In genomic region chr10:92354587-92354986, GRCh38 we compare ENCODE assay signal across 26 cellular contexts.
DNase-seq lines count a peak whose midpoint lies in the region; ATAC-seq, FAIRE-seq and TF ChIP-seq lines count a peak whose summit lies in the region.
"Had no signal": no experiment of that assay in that cellular context is flagged by ENCODE, and none has a peak within 500 bp of the region (broad histone marks: within the 10 kb centered on the region; RNA-seq: fewer than 3 reads in every experiment).

No MANE protein-coding gene starts in this region.

- no peaks in the 10 kb centered on the region; the same call in 2 of the 3 replicates for H3K9me3 Mint-ChIP-seq in GM23338
- H3K9me3 Mint-ChIP-seq in neural progenitor cell, result peaks cover 6% of the 10 kb centered on the region

- H3K4me2 ChIP-seq in GM23338 (peak overlapping the region; percentile 20), H1 (ENCODE audit: insufficient read depth in 1 of 2, low read depth in 2 of 2, low read length in 2 of 2) (peak overlapping the region in 1 of 2 experiments; percentile 24; a peak in 1 of 4 replicates), neural progenitor cell (peak overlapping the region; percentile 0)
- H3K4me2 ChIP-seq: PC-9 had no signal

- H3K4me3 Mint-ChIP-seq in GM23338 (no peak overlapping the region), neural progenitor cell (no peak overlapping the region)
- H3K4me3 Mint-ChIP-seq: B cell had no signal

- no peak overlapping the region for H2AK5ac ChIP-seq in H1 (ENCODE audit: low read depth, low read length)

- no peak overlapping the region for H2AFZ ChIP-seq in GM23338
- no peak overlapping the region for H2AFZ ChIP-seq in H1 (ENCODE audit: low read length)
- H2AFZ ChIP-seq in neural progenitor cell (replicated peaks), result no peak overlapping the region
- H2AFZ ChIP-seq: GM23248, PC-9 had no signal

- no peak overlapping the region for H3K14ac ChIP-seq in H1 (ENCODE audit: insufficient read length)

- TF ChIP-seq POLR2A in H1 (IDR thresholded peaks at IDR 0.05; ENCODE audit: control extremely low read depth in 1 of 2, low read depth in 2 of 2, low read length in 2 of 2), result peak in 1 of 2 experiments; percentile 23; a peak in 1 of 3 replicates

- H4K8ac ChIP-seq in H1 (ENCODE audit: extremely low read depth, insufficient read depth, low read length), result no peak overlapping the region

- H3K79me2 ChIP-seq in GM23338 (replicated peaks; ENCODE audit: insufficient read depth) (no peaks in the 10 kb centered on the region), H1 (ENCODE audit: control insufficient read depth in 1 of 2, insufficient read depth in 2 of 2, low read length in 2 of 2) (no peaks in the 10 kb centered on the region), neural progenitor cell (ENCODE audit: low read depth) (no peaks in the 10 kb centered on the region)

- no peak overlapping the region for H3K18ac ChIP-seq in H1 (ENCODE audit: extremely low read depth, low read length)

- H2BK20ac ChIP-seq in H1 (ENCODE audit: low read length), result no peak overlapping the region

- H3K9me3 ChIP-seq in HUES48 (ENCODE audit: control insufficient read depth, insufficient read depth, low read length) (no peaks in the 10 kb centered on the region), H1 (ENCODE audit: insufficient read depth in 2 of 2, low read depth in 1 of 2, low read length in 1 of 2) (no peaks in the 10 kb centered on the region), neural progenitor cell (ENCODE audit: low read depth) (no peaks in the 10 kb centered on the region)
- H3K9me3 ChIP-seq: SJCRH30 had no signal

- H2BK5ac ChIP-seq in H1 (ENCODE audit: low read depth, low read length), result no peak overlapping the region

- peaks cover 27% of the 10 kb centered on the region for H3K4me1 ChIP-seq in GM23338 (ENCODE audit: insufficient read depth)
- H3K4me1 ChIP-seq in HUES48 (ENCODE audit: control insufficient read depth, insufficient read depth, low read length), result peaks cover 27% of the 10 kb centered on the region
- peaks cover 4 to 11% (median 7%) of the 10 kb centered on the region in 4 experiments; a peak in 6 of 7 replicates for H3K4me1 ChIP-seq in H1 (replicated peaks in 1 of 4; ENCODE audit: control insufficient read depth in 3 of 4, insufficient read depth in 4 of 4, low read length in 3 of 4)
- H3K4me1 ChIP-seq in neural progenitor cell, result peaks cover 19% of the 10 kb centered on the region
- no peaks in the 10 kb centered on the region for H3K4me1 ChIP-seq in foreskin keratinocyte
- H3K4me1 ChIP-seq: SJCRH30 had no signal

- H4K5ac ChIP-seq in H1 (ENCODE audit: insufficient read length, low read depth, low read length), result no peak overlapping the region

- H2BK12ac ChIP-seq in H1 (ENCODE audit: low read depth, low read length), result no peak overlapping the region

- H3K36me3 ChIP-seq in GM23338 (ENCODE audit: insufficient read depth) (peaks cover under 1% of the 10 kb centered on the region), HUES48 (ENCODE audit: control insufficient read depth, insufficient read depth, low read length) (peaks cover 21% of the 10 kb centered on the region), H1 (ENCODE audit: control insufficient read depth in 2 of 4, insufficient read depth in 4 of 4, low read length in 3 of 4) (peaks cover 2 to 20% (median 9%) of the 10 kb centered on the region in 4 experiments; a peak in 7 of 8 replicates), neural progenitor cell (peaks cover 10% of the 10 kb centered on the region)
- H3K36me3 ChIP-seq: SJCRH30 had no signal

- H3K27ac ChIP-seq in GM23338 (ENCODE audit: low read depth) (no peak overlapping the region), HUES48 (ENCODE audit: low read depth, low read length) (peak overlapping the region; percentile 9), H1 (ENCODE audit: low read depth, low read length) (no peak overlapping the region), neural progenitor cell (peak overlapping the region; percentile 10), foreskin keratinocyte (no peak overlapping the region)
- H3K27ac ChIP-seq: C4-2B, GM23248, PC-9, SJCRH30 had no signal

- H3K56ac ChIP-seq in H1 (replicated peaks; ENCODE audit: insufficient read length, low read depth, low read length), result no peak overlapping the region

- TF ChIP-seq CTCF in GM23338 (conservative IDR thresholded peaks at IDR 0.05; ENCODE audit: low read depth in 2 of 2) (no peak), H1 (IDR thresholded peaks at IDR 0.05; ENCODE audit: control extremely low read depth in 1 of 3, insufficient read depth in 1 of 3, low read depth in 1 of 3, low read length in 3 of 3) (no peak), neural progenitor cell (IDR thresholded peaks at IDR 0.05) (no peak), foreskin keratinocyte (conservative IDR thresholded peaks at IDR 0.05) (no peak)

- DNase-seq in GM23338 (ENCODE audit: low spot score), result peak; percentile 50
- no peak for DNase-seq in H1 (ENCODE audit: low read depth in 1 of 2, low spot score in 2 of 2)
- DNase-seq in neural progenitor cell (ENCODE audit: low spot score), result no peak
- no peak for DNase-seq in NCI-H524 (lab: John Stamatoyannopoulos, UW)
- DNase-seq in NCI-H2196 treated with DMSO at 0.1 percent for 48 hours (lab: John Stamatoyannopoulos, UW; ENCODE audit: unreplicated experiment), result no peak
- DNase-seq in foreskin keratinocyte, result no peak
- DNase-seq: Calu3; DMS153; DND-41; GM23248; KBM-7; MV-4-11; NCI-H1105; NCI-H1436 treated with DMSO at 0.1 percent for 48 hours; NCI-H187 treated with DMSO at 0.1 percent for 48 hours; NCI-H446; NCI-H526; NK-92 treated with Interleukin-12 subunit alpha and Interleukin-12 subunit beta, amount 100 ng/mL, for 24 hours; PC-9; SJCRH30 had no signal

- CTCF ChIA-PET in H1 (lab: Charles Lee; ENCODE audit: partially characterized antibody), result no interaction called here

- no peak for TF ChIP-seq EP300 in H1 (IDR thresholded peaks at IDR 0.05; ENCODE audit: borderline replicate concordance in 1 of 2, low read depth in 2 of 2, low read length in 2 of 2)

- no peaks in the 10 kb centered on the region for H3K23me2 ChIP-seq in H1 (ENCODE audit: low read depth, low read length)

- H4K91ac ChIP-seq in H1 (replicated peaks; ENCODE audit: insufficient read length, low read length), result no peak overlapping the region

- 28% methylated on average over 4 of the region's 4 CpGs; no CpG with 5 or more reads in 1 of the 2 experiments for WGBS in H1 (ENCODE audit: extremely low coverage in 1 of 2, insufficient coverage in 1 of 2, insufficient read length in 1 of 2, insufficient replicate concordance in 2 of 2, low coverage in 1 of 2, low lambda C conversion rate in 2 of 2, missing lambda C conversion rate in 1 of 2), 2 experiments

- H3K36me3 Mint-ChIP-seq in GM23338 (ENCODE audit: low read depth), result peaks cover 14% of the 10 kb centered on the region
- H3K36me3 Mint-ChIP-seq in neural progenitor cell, result peaks cover 8% of the 10 kb centered on the region

- ATAC-seq in GM23338, result peak; percentile 92
- no peak for ATAC-seq in foreskin keratinocyte
- ATAC-seq: Right ventricle myocardium inferior, SK-N-SH treated with all-trans-retinoic acid at 6 μM for 48 hours had no signal

- H2BK15ac ChIP-seq in H1 (ENCODE audit: low read length), result no peak overlapping the region

- no peaks in the 10 kb centered on the region for H4K20me1 ChIP-seq in GM23338 (replicated peaks; ENCODE audit: insufficient read depth)
- H4K20me1 ChIP-seq in H1 (replicated peaks in 1 of 2; ENCODE audit: control insufficient read depth in 1 of 2, insufficient read depth in 2 of 2, low read length in 2 of 2), result peaks cover 0 to 2% of the 10 kb centered on the region in 2 experiments
- peaks cover 19% of the 10 kb centered on the region for H4K20me1 ChIP-seq in neural progenitor cell (ENCODE audit: low read depth)

- H3K9ac ChIP-seq in HUES48 (ENCODE audit: low read depth, low read length) (no peak overlapping the region), H1 (replicated peaks in 1 of 4; ENCODE audit: extremely low read depth in 1 of 4, low read depth in 3 of 4, low read length in 3 of 4) (no peak overlapping the region), neural progenitor cell (no peak overlapping the region)
- H3K9ac ChIP-seq: GM23248 had no signal

- no peak overlapping the region for H3K23ac ChIP-seq in H1 (ENCODE audit: insufficient read length)

- FAIRE-seq in H1 (lab: Jason Lieb, UNC), result peak; percentile 92
- FAIRE-seq: GM12892 had no signal

- no peaks in the 10 kb centered on the region for H3K79me1 ChIP-seq in H1 (ENCODE audit: low read depth, low read length)

- no peaks in the 10 kb centered on the region for H3K9me2 ChIP-seq in GM23338 (ENCODE audit: insufficient read depth)

- 0 out of 2 replicates have a peak overlapping the region, but pooled peaks have one; percentile 45 for H3K27ac Mint-ChIP-seq in GM23338
- no peak overlapping the region for H3K27ac Mint-ChIP-seq in neural progenitor cell
- H3K27ac Mint-ChIP-seq: B cell had no signal

- H3K27me3 ChIP-seq in GM23338 (ENCODE audit: insufficient read depth) (no peaks in the 10 kb centered on the region), HUES48 (ENCODE audit: control insufficient read depth, insufficient read depth, low read length) (no peaks in the 10 kb centered on the region), H1 (replicated peaks in 1 of 4; ENCODE audit: control insufficient read depth in 3 of 4, extremely low read depth in 1 of 4, insufficient read depth in 3 of 4, low read length in 3 of 4) (no peaks in the 10 kb centered on the region), neural progenitor cell (no peaks in the 10 kb centered on the region), foreskin keratinocyte (no peaks in the 10 kb centered on the region)
- H3K27me3 ChIP-seq: SJCRH30 had no signal

- H3K4me1 Mint-ChIP-seq in GM23338 (peaks cover 29% of the 10 kb centered on the region), neural progenitor cell (peaks cover 3% of the 10 kb centered on the region)
- H3K4me1 Mint-ChIP-seq: B cell had no signal

- POLR2A ChIA-PET in H1 (lab: Charles Lee; ENCODE audit: partially characterized antibody), result no interaction called here

- TF ChIP-seq RAD21 in H1 (IDR thresholded peaks at IDR 0.05 in 1 of 2, conservative IDR thresholded peaks at IDR 0.05 in 1 of 2; ENCODE audit: low read depth in 2 of 2, low read length in 2 of 2), result no peak

- H3K4ac ChIP-seq in H1 (replicated peaks; ENCODE audit: insufficient read length, low read depth, low read length), result no peak overlapping the region

- H2BK120ac ChIP-seq in H1 (replicated peaks; ENCODE audit: low read depth, low read length), result no peak overlapping the region

- H3K27me3 Mint-ChIP-seq in GM23338 (ENCODE audit: insufficient read depth, low read depth, poor library complexity) (peaks cover 5% of the 10 kb centered on the region), neural progenitor cell (ENCODE audit: insufficient read depth, low read depth) (no peaks in the 10 kb centered on the region)
- H3K27me3 Mint-ChIP-seq: B cell had no signal

- H3K4me3 ChIP-seq in GM23338 (no peak overlapping the region), HUES48 (ENCODE audit: low read depth, low read length) (no peak overlapping the region), H1 (ENCODE audit: extremely low read depth in 1 of 4, insufficient read depth in 2 of 4, low read depth in 3 of 4, low read length in 4 of 4) (no peak overlapping the region), neural progenitor cell (no peak overlapping the region)
- H3K4me3 ChIP-seq: GM23248, PC-9, SJCRH30 had no signal

- H3F3A ChIP-seq in GM23338 (replicated peaks; ENCODE audit: low read depth) (no peaks in the 10 kb centered on the region), neural progenitor cell (ENCODE audit: low read depth) (peaks cover 24% of the 10 kb centered on the region)

TF ChIP-seq in H1, 55 proteins besides CTCF, POLR2A, EP300 and RAD21 (continues in another document):
- no peak for TF ChIP-seq SIRT6 (IDR thresholded peaks at IDR 0.05; ENCODE audit: low read length)

Comparison
In these comparisons a context has a peak if more than half of its experiments do, and no peak if none do; other contexts are left out.
1. H3K27ac ChIP-seq: peak in HUES48 (single experiment) and neural progenitor cell (single experiment); none in GM23338 (single experiment), H1 (single experiment) and foreskin keratinocyte (single experiment).